Comparison of ENCODE assay signal across 1 cellular context in the genomic region with DNA sequence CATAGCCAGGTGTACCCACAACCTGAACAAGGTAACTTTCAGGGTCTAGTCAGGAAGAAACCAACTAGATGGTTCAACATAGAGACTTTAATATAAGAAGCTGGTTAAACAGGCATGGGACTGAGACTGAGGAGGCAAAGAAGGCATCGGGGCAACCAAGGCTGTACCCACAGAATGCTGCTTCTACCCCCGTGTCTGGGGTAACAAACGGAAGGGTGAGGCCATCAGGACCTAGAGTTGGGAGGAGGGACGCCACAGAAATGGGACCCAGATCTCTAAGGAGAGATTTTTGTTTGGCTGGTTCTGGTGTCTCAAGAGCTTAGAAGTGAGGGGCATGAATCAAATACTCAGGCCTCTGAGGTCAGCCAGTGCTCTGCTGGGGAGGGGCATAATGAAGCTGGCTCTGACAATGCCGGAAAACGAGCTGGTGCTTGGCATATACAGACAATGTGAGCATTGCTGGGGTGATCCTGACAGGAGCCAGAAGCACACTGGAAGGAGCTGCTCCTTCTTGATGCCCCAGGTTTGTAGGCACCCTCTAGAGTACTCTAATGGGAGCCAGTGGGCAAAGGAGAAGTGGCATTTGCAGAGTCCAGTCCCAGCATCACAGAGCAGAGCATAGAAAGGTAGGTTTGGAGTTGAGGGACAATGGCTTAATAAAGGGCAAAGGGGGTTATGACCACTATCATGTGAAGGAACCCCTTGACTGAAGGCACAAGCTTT.
TF ChIP-seq lines count a peak whose summit lies in the region.

No MANE protein-coding gene starts in this region.

TF ChIP-seq in HepG2, 621 proteins besides CTCF, POLR2A, EP300 and RAD21 (continued from another document):
- TF ChIP-seq, protein P1, sequence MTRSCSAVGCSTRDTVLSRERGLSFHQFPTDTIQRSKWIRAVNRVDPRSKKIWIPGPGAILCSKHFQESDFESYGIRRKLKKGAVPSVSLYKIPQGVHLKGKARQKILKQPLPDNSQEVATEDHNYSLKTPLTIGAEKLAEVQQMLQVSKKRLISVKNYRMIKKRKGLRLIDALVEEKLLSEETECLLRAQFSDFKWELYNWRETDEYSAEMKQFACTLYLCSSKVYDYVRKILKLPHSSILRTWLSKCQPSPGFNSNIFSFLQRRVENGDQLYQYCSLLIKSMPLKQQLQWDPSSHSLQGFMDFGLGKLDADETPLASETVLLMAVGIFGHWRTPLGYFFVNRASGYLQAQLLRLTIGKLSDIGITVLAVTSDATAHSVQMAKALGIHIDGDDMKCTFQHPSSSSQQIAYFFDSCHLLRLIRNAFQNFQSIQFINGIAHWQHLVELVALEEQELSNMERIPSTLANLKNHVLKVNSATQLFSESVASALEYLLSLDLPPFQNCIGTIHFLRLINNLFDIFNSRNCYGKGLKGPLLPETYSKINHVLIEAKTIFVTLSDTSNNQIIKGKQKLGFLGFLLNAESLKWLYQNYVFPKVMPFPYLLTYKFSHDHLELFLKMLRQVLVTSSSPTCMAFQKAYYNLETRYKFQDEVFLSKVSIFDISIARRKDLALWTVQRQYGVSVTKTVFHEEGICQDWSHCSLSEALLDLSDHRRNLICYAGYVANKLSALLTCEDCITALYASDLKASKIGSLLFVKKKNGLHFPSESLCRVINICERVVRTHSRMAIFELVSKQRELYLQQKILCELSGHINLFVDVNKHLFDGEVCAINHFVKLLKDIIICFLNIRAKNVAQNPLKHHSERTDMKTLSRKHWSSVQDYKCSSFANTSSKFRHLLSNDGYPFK (CRISPR knock-in tag; IDR thresholded peaks at IDR 0.05; ENCODE audit: borderline replicate concordance): peak; percentile 58; the same call in 1 of the 2 replicates
- TF ChIP-seq POGK (CRISPR knock-in tag; conservative IDR thresholded peaks at IDR 0.05): no peak
- no peak for TF ChIP-seq DMTF1 (CRISPR knock-in tag; IDR thresholded peaks at IDR 0.05)
- TF ChIP-seq ZNF746 (CRISPR knock-in tag; IDR thresholded peaks at IDR 0.05): no peak
- no peak for TF ChIP-seq TRIM24 (CRISPR knock-in tag; IDR thresholded peaks at IDR 0.05)
- no peak for TF ChIP-seq GRHL1 (CRISPR knock-in tag; conservative IDR thresholded peaks at IDR 0.05)
- TF ChIP-seq ZNF552 (CRISPR knock-in tag; IDR thresholded peaks at IDR 0.05; ENCODE audit: borderline replicate concordance): no peak
- 0 out of 2 replicates have a peak, but pooled peaks have one; percentile 15 for TF ChIP-seq ZNF550 (CRISPR knock-in tag; IDR thresholded peaks at IDR 0.05; ENCODE audit: borderline replicate concordance)
- TF ChIP-seq, protein P2, sequence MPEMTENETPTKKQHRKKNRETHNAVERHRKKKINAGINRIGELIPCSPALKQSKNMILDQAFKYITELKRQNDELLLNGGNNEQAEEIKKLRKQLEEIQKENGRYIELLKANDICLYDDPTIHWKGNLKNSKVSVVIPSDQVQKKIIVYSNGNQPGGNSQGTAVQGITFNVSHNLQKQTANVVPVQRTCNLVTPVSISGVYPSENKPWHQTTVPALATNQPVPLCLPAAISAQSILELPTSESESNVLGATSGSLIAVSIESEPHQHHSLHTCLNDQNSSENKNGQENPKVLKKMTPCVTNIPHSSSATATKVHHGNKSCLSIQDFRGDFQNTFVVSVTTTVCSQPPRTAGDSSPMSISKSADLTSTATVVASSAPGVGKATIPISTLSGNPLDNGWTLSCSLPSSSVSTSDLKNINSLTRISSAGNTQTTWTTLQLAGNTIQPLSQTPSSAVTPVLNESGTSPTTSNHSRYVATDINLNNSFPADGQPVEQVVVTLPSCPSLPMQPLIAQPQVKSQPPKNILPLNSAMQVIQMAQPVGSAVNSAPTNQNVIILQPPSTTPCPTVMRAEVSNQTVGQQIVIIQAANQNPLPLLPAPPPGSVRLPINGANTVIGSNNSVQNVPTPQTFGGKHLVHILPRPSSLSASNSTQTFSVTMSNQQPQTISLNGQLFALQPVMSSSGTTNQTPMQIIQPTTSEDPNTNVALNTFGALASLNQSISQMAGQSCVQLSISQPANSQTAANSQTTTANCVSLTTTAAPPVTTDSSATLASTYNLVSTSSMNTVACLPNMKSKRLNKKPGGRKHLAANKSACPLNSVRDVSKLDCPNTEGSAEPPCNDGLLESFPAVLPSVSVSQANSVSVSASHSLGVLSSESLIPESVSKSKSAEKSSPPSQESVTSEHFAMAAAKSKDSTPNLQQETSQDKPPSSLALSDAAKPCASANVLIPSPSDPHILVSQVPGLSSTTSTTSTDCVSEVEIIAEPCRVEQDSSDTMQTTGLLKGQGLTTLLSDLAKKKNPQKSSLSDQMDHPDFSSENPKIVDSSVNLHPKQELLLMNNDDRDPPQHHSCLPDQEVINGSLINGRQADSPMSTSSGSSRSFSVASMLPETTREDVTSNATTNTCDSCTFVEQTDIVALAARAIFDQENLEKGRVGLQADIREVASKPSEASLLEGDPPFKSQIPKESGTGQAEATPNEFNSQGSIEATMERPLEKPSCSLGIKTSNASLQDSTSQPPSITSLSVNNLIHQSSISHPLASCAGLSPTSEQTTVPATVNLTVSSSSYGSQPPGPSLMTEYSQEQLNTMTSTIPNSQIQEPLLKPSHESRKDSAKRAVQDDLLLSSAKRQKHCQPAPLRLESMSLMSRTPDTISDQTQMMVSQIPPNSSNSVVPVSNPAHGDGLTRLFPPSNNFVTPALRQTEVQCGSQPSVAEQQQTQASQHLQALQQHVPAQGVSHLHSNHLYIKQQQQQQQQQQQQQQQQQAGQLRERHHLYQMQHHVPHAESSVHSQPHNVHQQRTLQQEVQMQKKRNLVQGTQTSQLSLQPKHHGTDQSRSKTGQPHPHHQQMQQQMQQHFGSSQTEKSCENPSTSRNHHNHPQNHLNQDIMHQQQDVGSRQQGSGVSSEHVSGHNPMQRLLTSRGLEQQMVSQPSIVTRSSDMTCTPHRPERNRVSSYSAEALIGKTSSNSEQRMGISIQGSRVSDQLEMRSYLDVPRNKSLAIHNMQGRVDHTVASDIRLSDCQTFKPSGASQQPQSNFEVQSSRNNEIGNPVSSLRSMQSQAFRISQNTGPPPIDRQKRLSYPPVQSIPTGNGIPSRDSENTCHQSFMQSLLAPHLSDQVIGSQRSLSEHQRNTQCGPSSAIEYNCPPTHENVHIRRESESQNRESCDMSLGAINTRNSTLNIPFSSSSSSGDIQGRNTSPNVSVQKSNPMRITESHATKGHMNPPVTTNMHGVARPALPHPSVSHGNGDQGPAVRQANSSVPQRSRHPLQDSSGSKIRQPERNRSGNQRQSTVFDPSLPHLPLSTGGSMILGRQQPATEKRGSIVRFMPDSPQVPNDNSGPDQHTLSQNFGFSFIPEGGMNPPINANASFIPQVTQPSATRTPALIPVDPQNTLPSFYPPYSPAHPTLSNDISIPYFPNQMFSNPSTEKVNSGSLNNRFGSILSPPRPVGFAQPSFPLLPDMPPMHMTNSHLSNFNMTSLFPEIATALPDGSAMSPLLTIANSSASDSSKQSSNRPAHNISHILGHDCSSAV (CRISPR knock-in tag; IDR thresholded peaks at IDR 0.05; ENCODE audit: borderline replicate concordance): no peak
- no peak for TF ChIP-seq SPEN (CRISPR knock-in tag; IDR thresholded peaks at IDR 0.05; ENCODE audit: low read depth)
- TF ChIP-seq SIN3B (IDR thresholded peaks at IDR 0.05; ENCODE audit: low read length): no peak
- peak; percentile 49 for TF ChIP-seq EHMT2 (IDR thresholded peaks at IDR 0.05; ENCODE audit: borderline replicate concordance, low read depth, low read length)
- TF ChIP-seq NPAS2 (CRISPR knock-in tag; IDR thresholded peaks at IDR 0.05; ENCODE audit: borderline replicate concordance): no peak
- no peak for TF ChIP-seq ATF1 (CRISPR knock-in tag; IDR thresholded peaks at IDR 0.05)
- TF ChIP-seq, protein P3, sequence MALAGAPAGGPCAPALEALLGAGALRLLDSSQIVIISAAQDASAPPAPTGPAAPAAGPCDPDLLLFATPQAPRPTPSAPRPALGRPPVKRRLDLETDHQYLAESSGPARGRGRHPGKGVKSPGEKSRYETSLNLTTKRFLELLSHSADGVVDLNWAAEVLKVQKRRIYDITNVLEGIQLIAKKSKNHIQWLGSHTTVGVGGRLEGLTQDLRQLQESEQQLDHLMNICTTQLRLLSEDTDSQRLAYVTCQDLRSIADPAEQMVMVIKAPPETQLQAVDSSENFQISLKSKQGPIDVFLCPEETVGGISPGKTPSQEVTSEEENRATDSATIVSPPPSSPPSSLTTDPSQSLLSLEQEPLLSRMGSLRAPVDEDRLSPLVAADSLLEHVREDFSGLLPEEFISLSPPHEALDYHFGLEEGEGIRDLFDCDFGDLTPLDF (CRISPR knock-in tag; IDR thresholded peaks at IDR 0.05): no peak
- 0 out of 2 replicates have a peak, but pooled peaks have one; percentile 11 for TF ChIP-seq PHF8 (CRISPR knock-in tag; IDR thresholded peaks at IDR 0.05)
- TF ChIP-seq ZNF337 (CRISPR knock-in tag; IDR thresholded peaks at IDR 0.05; ENCODE audit: borderline replicate concordance, low read depth): no peak
- peak; percentile 19; the same call in 1 of the 2 replicates for TF ChIP-seq ZC3H13 (CRISPR knock-in tag; IDR thresholded peaks at IDR 0.05)
- 0 out of 2 replicates have a peak, but pooled peaks have one; percentile 33 for TF ChIP-seq ZNF598 (CRISPR knock-in tag; IDR thresholded peaks at IDR 0.05; ENCODE audit: borderline replicate concordance)
- no peak for TF ChIP-seq ZFY (CRISPR knock-in tag; IDR thresholded peaks at IDR 0.05)
- TF ChIP-seq JARID2 (CRISPR knock-in tag; IDR thresholded peaks at IDR 0.05; ENCODE audit: insufficient replicate concordance): no peak
- no peak for TF ChIP-seq DPF2 (CRISPR knock-in tag; IDR thresholded peaks at IDR 0.05; ENCODE audit: borderline replicate concordance, low read depth)
- TF ChIP-seq ZKSCAN8 (CRISPR knock-in tag; IDR thresholded peaks at IDR 0.05; ENCODE audit: borderline replicate concordance): no peak
